25 cellular contexts compared by ENCODE assay signal in genomic region chr5:27845248-27845647, GRCh38.
"Had no signal": no experiment of that assay in that cellular context is flagged by ENCODE, and none has a peak within 500 bp of the region (broad histone marks: within the 10 kb centered on the region; RNA-seq: fewer than 3 reads in every experiment).

No MANE protein-coding gene starts in this region.

- H3K27me3 Mint-ChIP-seq: activated CD4-positive, alpha-beta T cell treated with anti-CD3 and anti-CD28 coated beads, Interleukin-2, amount 10 ng/mL, durations not matched to agents 7 days and 5 days; activated CD8-positive, alpha-beta memory T cell treated with anti-CD3 and anti-CD28 coated beads, Interleukin-2, amount 10 ng/mL, durations not matched to agents 7 days and 5 days; activated CD8-positive, alpha-beta T cell treated with anti-CD3 and anti-CD28 coated beads for 36 hours; activated naive CD8-positive, alpha-beta T cell treated with anti-CD3 and anti-CD28 coated beads, Interleukin-2, amount 50 U/mL, for 24 hours; stimulated activated naive B cell treated with anti-CD40 and anti-IgM and Interleukin-4, amounts not matched to agents 10 μg/mL and 1 μg/mL and 100 μg/mL, for 72 hours had no signal

- H3K9me3 ChIP-seq: right lobe of liver, thoracic aorta, upper lobe of right lung had no signal

- H3K4me3 Mint-ChIP-seq: activated CD4-positive, alpha-beta T cell treated with anti-CD3 and anti-CD28 coated beads, Interleukin-2, amount 10 ng/mL, durations not matched to agents 7 days and 5 days; activated CD8-positive, alpha-beta memory T cell treated with anti-CD3 and anti-CD28 coated beads, Interleukin-2, amount 10 ng/mL, durations not matched to agents 7 days and 5 days; activated CD8-positive, alpha-beta T cell treated with anti-CD3 and anti-CD28 coated beads for 36 hours; activated naive CD8-positive, alpha-beta T cell treated with anti-CD3 and anti-CD28 coated beads, Interleukin-2, amount 50 U/mL, for 24 hours; nephron; stimulated activated naive B cell treated with anti-CD40 and anti-IgM and Interleukin-4, amounts not matched to agents 10 μg/mL and 1 μg/mL and 100 μg/mL, for 72 hours had no signal

- H3K4me1 Mint-ChIP-seq: activated CD4-positive, alpha-beta T cell treated with anti-CD3 and anti-CD28 coated beads, Interleukin-2, amount 10 ng/mL, durations not matched to agents 7 days and 5 days; activated CD8-positive, alpha-beta memory T cell treated with anti-CD3 and anti-CD28 coated beads, Interleukin-2, amount 10 ng/mL, durations not matched to agents 7 days and 5 days; activated naive CD8-positive, alpha-beta T cell treated with anti-CD3 and anti-CD28 coated beads, Interleukin-2, amount 50 U/mL, for 24 hours; nephron; stimulated activated naive B cell treated with anti-CD40 and anti-IgM and Interleukin-4, amounts not matched to agents 10 μg/mL and 1 μg/mL and 100 μg/mL, for 72 hours had no signal

- H3K4me3 ChIP-seq: right lobe of liver, thoracic aorta, upper lobe of right lung had no signal

- H3K36me3 Mint-ChIP-seq: activated CD8-positive, alpha-beta memory T cell treated with anti-CD3 and anti-CD28 coated beads, Interleukin-2, amount 10 ng/mL, durations not matched to agents 7 days and 5 days; stimulated activated naive B cell treated with anti-CD40 and anti-IgM and Interleukin-4, amounts not matched to agents 10 μg/mL and 1 μg/mL and 100 μg/mL, for 72 hours had no signal

- H3K27ac Mint-ChIP-seq: activated CD4-positive, alpha-beta T cell treated with anti-CD3 and anti-CD28 coated beads, Interleukin-2, amount 10 ng/mL, durations not matched to agents 7 days and 5 days; activated CD8-positive, alpha-beta memory T cell treated with anti-CD3 and anti-CD28 coated beads, Interleukin-2, amount 10 ng/mL, durations not matched to agents 7 days and 5 days; activated CD8-positive, alpha-beta T cell treated with anti-CD3 and anti-CD28 coated beads for 36 hours; activated naive CD8-positive, alpha-beta T cell treated with anti-CD3 and anti-CD28 coated beads, Interleukin-2, amount 50 U/mL, for 24 hours; nephron; stimulated activated naive B cell treated with anti-CD40 and anti-IgM and Interleukin-4, amounts not matched to agents 10 μg/mL and 1 μg/mL and 100 μg/mL, for 72 hours had no signal

- H3K36me3 ChIP-seq: right lobe of liver, thoracic aorta, upper lobe of right lung, WERI-Rb-1 had no signal

- DNase-seq: activated CD4-positive, alpha-beta T cell treated with anti-CD3 and anti-CD28 coated beads, Interleukin-2, amount 10 ng/mL, durations not matched to agents 7 days and 5 days; activated CD4-positive, CD25-positive, alpha-beta regulatory T cell treated with anti-CD3 and anti-CD28 coated beads, Interleukin-2, amount 50 U/mL, for 72 hours; activated CD8-positive, alpha-beta memory T cell treated with anti-CD3 and anti-CD28 coated beads, Interleukin-2, amount 10 ng/mL, durations not matched to agents 7 days and 5 days; activated CD8-positive, alpha-beta T cell treated with anti-CD3 and anti-CD28 coated beads for 36 hours; activated gamma-delta T cell; activated naive CD4-positive, alpha-beta T cell treated with anti-CD3 and anti-CD28 coated beads, Interleukin-2, amount 50 U/mL, for 16 hours; activated naive CD8-positive, alpha-beta T cell treated with anti-CD3 and anti-CD28 coated beads, Interleukin-2, amount 50 U/mL, for 24 hours; activated T-cell treated with anti-CD3 and anti-CD28 coated beads for 4 hours; aorta; central memory CD4-positive, alpha-beta T cell; dermis blood vessel endothelial cell; effector CD8-positive, alpha-beta T cell; erythroblast; foreskin melanocyte; glutamatergic neuron; hippocampal formation; left cardiac atrium; right lobe of liver; small intestine; stimulated activated CD4-positive, alpha-beta T cell treated with anti-CD3 and anti-CD28 coated beads, Interleukin-15, amount 100 ng/mL, for 24 hours; stimulated activated naive B cell treated with anti-CD40 and anti-IgM and Interleukin-4, amounts not matched to agents 10 μg/mL and 1 μg/mL and 100 μg/mL, for 72 hours; upper lobe of right lung; WERI-Rb-1 had no signal

- ATAC-seq: activated CD8-positive, alpha-beta memory T cell treated with anti-CD3 and anti-CD28 coated beads, Interleukin-2, amount 10 ng/mL, durations not matched to agents 7 days and 5 days; activated CD8-positive, alpha-beta T cell treated with anti-CD3 and anti-CD28 coated beads for 36 hours; activated naive CD8-positive, alpha-beta T cell treated with anti-CD3 and anti-CD28 coated beads, Interleukin-2, amount 50 U/mL, for 24 hours; left cardiac atrium; right lobe of liver; upper lobe of right lung had no signal

- H3K27me3 ChIP-seq: right lobe of liver, upper lobe of right lung had no signal

- H3K27ac ChIP-seq: right lobe of liver, thoracic aorta, upper lobe of right lung, WERI-Rb-1 had no signal

- H3K4me1 ChIP-seq: right lobe of liver, upper lobe of right lung had no signal
